Comparison of ENCODE assay signal across 20 cellular contexts in genomic region chr16:50679266-50679665, GRCh38. TPM values are rescaled to one million over a fixed set of nuclear protein-coding genes. Genes with fewer than 3 reads are reported as not detected.
DNase-seq lines count a peak whose midpoint lies in the region; ATAC-seq, FAIRE-seq and TF ChIP-seq lines count a peak whose summit lies in the region.
"Had no signal": no experiment of that assay in that cellular context is flagged by ENCODE, and none has a peak within 500 bp of the region (broad histone marks: within the 10 kb centered on the region; RNA-seq: fewer than 3 reads in every experiment).

No MANE protein-coding gene starts in this region.

- no peak overlapping the region for H4K91ac ChIP-seq in H1 (replicated peaks; ENCODE audit: insufficient read length, low read length)
- H4K91ac ChIP-seq in H9 (ENCODE audit: insufficient read length, low read depth, low read length): no peak overlapping the region

- H3K27ac Mint-ChIP-seq in activated naive CD4-positive, alpha-beta T cell treated with anti-CD3 and anti-CD28 coated beads, Interleukin-2, amount 10 ng/mL, durations not matched to agents 7 days and 5 days: peak overlapping the region; percentile 91
- H3K27ac Mint-ChIP-seq in activated CD4-positive, alpha-beta memory T cell treated with anti-CD3 and anti-CD28 coated beads for 36 hours: peak overlapping the region; percentile 91
- peak overlapping the region; percentile 92 for H3K27ac Mint-ChIP-seq in stimulated activated effector memory CD8-positive, alpha-beta T cell treated with anti-CD3 and anti-CD28 coated beads, Interleukin-12 subunit alpha, Interleukin-12 subunit beta, amount 100 ng/mL, for 72 hours
- no peak overlapping the region; a peak in 1 of 7 replicates for H3K27ac Mint-ChIP-seq in H9
- H3K27ac Mint-ChIP-seq: GM23338 had no signal

- H3K79me2 ChIP-seq in H1 (ENCODE audit: control insufficient read depth in 1 of 2, insufficient read depth in 2 of 2, low read length in 2 of 2) (no peaks in the 10 kb centered on the region), H9 (ENCODE audit: insufficient read depth, low read length) (no peaks in the 10 kb centered on the region)

- H2BK120ac ChIP-seq in H1 (replicated peaks; ENCODE audit: low read depth, low read length): no peak overlapping the region
- no peak overlapping the region for H2BK120ac ChIP-seq in H9 (ENCODE audit: low read depth, low read length, poor library complexity, severe bottlenecking)

- 87% methylated on average over 14 of the region's 14 CpGs; no CpG with 5 or more reads in 1 of the 2 experiments for WGBS in H1 (ENCODE audit: extremely low coverage in 1 of 2, insufficient coverage in 1 of 2, insufficient read length in 1 of 2, insufficient replicate concordance in 2 of 2, low coverage in 1 of 2, low lambda C conversion rate in 2 of 2, missing lambda C conversion rate in 1 of 2), 2 experiments
- no CpG with 5 or more reads among the region's 14 CpGs for WGBS in H9 (ENCODE audit: extremely low coverage, insufficient read length, low lambda C conversion rate)

- POLR2A ChIA-PET in activated CD4-positive, alpha-beta memory T cell treated with anti-CD3 and anti-CD28 coated beads for 36 hours (lab: Charles Lee): interaction anchor here (2.6 to 9.6 kb wide), 3 partner anchors 12 to 66 kb away, joined by 14 to 123 read pairs (median 37); partner anchors contain the start of gene NOD2
- POLR2A ChIA-PET in H1 (lab: Charles Lee; ENCODE audit: partially characterized antibody): interaction anchor here (1.2 kb wide), 1 partner anchor 14 kb away, joined by 3 read pairs; no protein-coding TSS in a partner anchor

- H3K36me3 Mint-ChIP-seq in activated naive CD4-positive, alpha-beta T cell treated with anti-CD3 and anti-CD28 coated beads, Interleukin-2, amount 10 ng/mL, durations not matched to agents 7 days and 5 days: peaks cover 61% of the 10 kb centered on the region
- H3K36me3 Mint-ChIP-seq in activated CD4-positive, alpha-beta memory T cell treated with anti-CD3 and anti-CD28 coated beads for 36 hours: peaks cover 52% of the 10 kb centered on the region
- peaks cover 54% of the 10 kb centered on the region for H3K36me3 Mint-ChIP-seq in stimulated activated effector memory CD8-positive, alpha-beta T cell treated with anti-CD3 and anti-CD28 coated beads, Interleukin-12 subunit alpha, Interleukin-12 subunit beta, amount 100 ng/mL, for 72 hours
- H3K36me3 Mint-ChIP-seq in H9 (ENCODE audit: insufficient read depth in 1 of 3, low read depth in 3 of 3): no peaks in the 10 kb centered on the region

- no peak for DNase-seq in activated naive CD4-positive, alpha-beta T cell treated with anti-CD3 and anti-CD28 coated beads, Interleukin-2, amount 10 ng/mL, durations not matched to agents 7 days and 5 days
- no peak for DNase-seq in activated naive CD4-positive, alpha-beta T cell treated with anti-CD3 and anti-CD28 coated beads, Interleukin-2, amount 50 U/mL, for 16 hours
- no peak for DNase-seq in activated CD4-positive, alpha-beta memory T cell treated with anti-CD3 and anti-CD28 coated beads for 36 hours
- DNase-seq in H1 (ENCODE audit: low read depth in 1 of 2, low spot score in 2 of 2) (no peak), H9 (no peak), A172 (ENCODE audit: low spot score) (no peak)
- no peak for DNase-seq in stimulated activated effector memory CD8-positive, alpha-beta T cell treated with anti-CD3 and anti-CD28 coated beads, Interleukin-12 subunit alpha, Interleukin-12 subunit beta, amount 100 ng/mL, for 72 hours (ENCODE audit: low spot score in 2 of 2)
- DNase-seq: activated CD4-positive, CD25-positive, alpha-beta regulatory T cell; dermis blood vessel endothelial cell; DMS 273 treated with DMSO at 0.1 percent for 48 hours; erythroblast; KBM-7; left lung; NCI-H1092 treated with DMSO at 0.1 percent for 48 hours; NCI-H2081 treated with DMSO at 0.1 percent for 48 hours; NCI-H510A treated with DMSO at 0.1 percent for 48 hours; Right ventricle myocardium superior had no signal

- H2BK5ac ChIP-seq in H1 (ENCODE audit: low read depth, low read length) (no peak overlapping the region), H9 (ENCODE audit: insufficient read length, low read length) (no peak overlapping the region)

- H3K14ac ChIP-seq in H1 (ENCODE audit: insufficient read length) (no peak overlapping the region), H9 (ENCODE audit: insufficient read depth, low read length) (no peak overlapping the region)

- H3K23ac ChIP-seq in H1 (ENCODE audit: insufficient read length): no peak overlapping the region
- H3K23ac ChIP-seq in H9 (ENCODE audit: insufficient read length, low read depth, low read length): no peak overlapping the region

- peaks cover 74% of the 10 kb centered on the region for H3K4me1 Mint-ChIP-seq in activated naive CD4-positive, alpha-beta T cell treated with anti-CD3 and anti-CD28 coated beads, Interleukin-2, amount 10 ng/mL, durations not matched to agents 7 days and 5 days
- peaks cover 74% of the 10 kb centered on the region for H3K4me1 Mint-ChIP-seq in activated CD4-positive, alpha-beta memory T cell treated with anti-CD3 and anti-CD28 coated beads for 36 hours (ENCODE audit: low read depth)
- peaks cover 74% of the 10 kb centered on the region for H3K4me1 Mint-ChIP-seq in stimulated activated effector memory CD8-positive, alpha-beta T cell treated with anti-CD3 and anti-CD28 coated beads, Interleukin-12 subunit alpha, Interleukin-12 subunit beta, amount 100 ng/mL, for 72 hours
- H3K4me1 Mint-ChIP-seq in H9: no peaks in the 10 kb centered on the region
- H3K4me1 Mint-ChIP-seq: GM23338 had no signal

- no peak for TF ChIP-seq POLR2A in H1 (IDR thresholded peaks at IDR 0.05; ENCODE audit: control extremely low read depth in 1 of 2, low read depth in 2 of 2, low read length in 2 of 2)

- no peak overlapping the region for H3T11ph ChIP-seq in H9 (ENCODE audit: low read length)

- H3K27me3 ChIP-seq in H1 (replicated peaks in 1 of 4; ENCODE audit: control insufficient read depth in 3 of 4, extremely low read depth in 1 of 4, insufficient read depth in 3 of 4, low read length in 3 of 4) (no peaks in the 10 kb centered on the region), H9 (ENCODE audit: insufficient read depth, low read length) (no peaks in the 10 kb centered on the region)
- H3K27me3 ChIP-seq: gastroesophageal sphincter, left lung had no signal

- H4K5ac ChIP-seq in H1 (ENCODE audit: insufficient read length, low read depth, low read length) (no peak overlapping the region), H9 (ENCODE audit: insufficient read length, low read depth, low read length) (no peak overlapping the region)

- H2BK12ac ChIP-seq in H1 (ENCODE audit: low read depth, low read length) (no peak overlapping the region), H9 (ENCODE audit: insufficient read length, low read depth, low read length) (no peak overlapping the region)

- CTCF ChIA-PET in activated naive CD4-positive, alpha-beta T cell treated with anti-CD3 and anti-CD28 coated beads, Interleukin-2, amount 10 ng/mL, durations not matched to agents 7 days and 5 days (lab: Charles Lee): interaction anchor here (0.7 to 7.8 kb wide), 10 partner anchors 7 to 127 kb away, joined by 3 to 141 read pairs (median 11); partner anchors contain the start of gene CYLD
- CTCF ChIA-PET in activated CD4-positive, alpha-beta memory T cell treated with anti-CD3 and anti-CD28 coated beads for 36 hours (lab: Charles Lee): interaction anchor here (1.0 to 20.1 kb wide), 7 partner anchors 9 to 124 kb away, joined by 3 to 430 read pairs (median 8); no protein-coding TSS in a partner anchor
- CTCF ChIA-PET in H1 (lab: Charles Lee; ENCODE audit: partially characterized antibody): interaction anchor here (0.8 to 21.1 kb wide), 10 partner anchors 7 to 169 kb away, joined by 3 to 279 read pairs (median 6); no protein-coding TSS in a partner anchor

- no peak overlapping the region for H3K9ac ChIP-seq in H1 (replicated peaks in 1 of 4; ENCODE audit: extremely low read depth in 1 of 4, low read depth in 3 of 4, low read length in 3 of 4)
- H3K9ac ChIP-seq in H9 (ENCODE audit: extremely low read depth, insufficient read length, low read length): no peak overlapping the region

- no peak overlapping the region for H2AK5ac ChIP-seq in H1 (ENCODE audit: low read depth, low read length)
- no peak overlapping the region for H2AK5ac ChIP-seq in H9 (ENCODE audit: insufficient read length, low read length)

- H3K9me3 ChIP-seq in H1 (ENCODE audit: insufficient read depth in 2 of 2, low read depth in 1 of 2, low read length in 1 of 2) (no peaks in the 10 kb centered on the region), H9 (ENCODE audit: control insufficient read depth, low read depth, low read length) (no peaks in the 10 kb centered on the region)
- H3K9me3 ChIP-seq: gastroesophageal sphincter, left lung had no signal

- no peak for TF ChIP-seq EP300 in H1 (IDR thresholded peaks at IDR 0.05; ENCODE audit: borderline replicate concordance in 1 of 2, low read depth in 2 of 2, low read length in 2 of 2)

- H3K9me3 Mint-ChIP-seq in activated naive CD4-positive, alpha-beta T cell treated with anti-CD3 and anti-CD28 coated beads, Interleukin-2, amount 10 ng/mL, durations not matched to agents 7 days and 5 days: no peaks in the 10 kb centered on the region
- H3K9me3 Mint-ChIP-seq in activated CD4-positive, alpha-beta memory T cell treated with anti-CD3 and anti-CD28 coated beads for 36 hours: peaks cover 3% of the 10 kb centered on the region
- no peaks in the 10 kb centered on the region for H3K9me3 Mint-ChIP-seq in stimulated activated effector memory CD8-positive, alpha-beta T cell treated with anti-CD3 and anti-CD28 coated beads, Interleukin-12 subunit alpha, Interleukin-12 subunit beta, amount 100 ng/mL, for 72 hours
- no peaks in the 10 kb centered on the region for H3K9me3 Mint-ChIP-seq in H9
- H3K9me3 Mint-ChIP-seq: GM23338 had no signal

- H3K23me2 ChIP-seq in H1 (ENCODE audit: low read depth, low read length): no peaks in the 10 kb centered on the region
- no peaks in the 10 kb centered on the region for H3K23me2 ChIP-seq in H9 (ENCODE audit: insufficient read length, low read depth, low read length, poor library complexity, severe bottlenecking)

- H2BK15ac ChIP-seq in H1 (ENCODE audit: low read length): no peak overlapping the region
- H2BK15ac ChIP-seq in H9 (ENCODE audit: low read depth, low read length): no peak overlapping the region

- H3K18ac ChIP-seq in H1 (ENCODE audit: extremely low read depth, low read length) (no peak overlapping the region), H9 (ENCODE audit: insufficient read length, low read depth, low read length) (no peak overlapping the region)

- no peak for TF ChIP-seq RAD21 in H1 (IDR thresholded peaks at IDR 0.05 in 1 of 2, conservative IDR thresholded peaks at IDR 0.05 in 1 of 2; ENCODE audit: low read depth in 2 of 2, low read length in 2 of 2)

- H4K20me1 ChIP-seq in H1 (replicated peaks in 1 of 2; ENCODE audit: control insufficient read depth in 1 of 2, insufficient read depth in 2 of 2, low read length in 2 of 2) (no peaks in the 10 kb centered on the region), H9 (ENCODE audit: control insufficient read depth, insufficient read depth, insufficient read length) (no peaks in the 10 kb centered on the region)

- H3K4me1 ChIP-seq in H1 (replicated peaks in 1 of 4; ENCODE audit: control insufficient read depth in 3 of 4, insufficient read depth in 4 of 4, low read length in 3 of 4): no peaks in the 10 kb centered on the region
- H3K4me1 ChIP-seq in H9 (ENCODE audit: insufficient read depth, low read length): no peaks in the 10 kb centered on the region
- H3K4me1 ChIP-seq: gastroesophageal sphincter had no signal

- H3K4me2 ChIP-seq in H1 (ENCODE audit: insufficient read depth in 1 of 2, low read depth in 2 of 2, low read length in 2 of 2): no peak overlapping the region
- no peak overlapping the region for H3K4me2 ChIP-seq in H9 (ENCODE audit: insufficient read depth, insufficient read length, low read length)
- H3K4me2 ChIP-seq: GM23338 had no signal

- H3K4ac ChIP-seq in H1 (replicated peaks; ENCODE audit: insufficient read length, low read depth, low read length): no peak overlapping the region
- no peak overlapping the region for H3K4ac ChIP-seq in H9 (ENCODE audit: low read depth, low read length)

- FAIRE-seq in H1 (lab: Jason Lieb, UNC): no peak

- H2BK20ac ChIP-seq in H1 (ENCODE audit: low read length) (no peak overlapping the region), H9 (ENCODE audit: low read depth, low read length, poor library complexity, severe bottlenecking) (no peak overlapping the region)

- H3K4me3 ChIP-seq in H1 (ENCODE audit: extremely low read depth in 1 of 4, insufficient read depth in 2 of 4, low read depth in 3 of 4, low read length in 4 of 4): no peak overlapping the region
- H3K4me3 ChIP-seq: gastroesophageal sphincter, GM23338 had no signal

- no peaks in the 10 kb centered on the region for H3K36me3 ChIP-seq in H1 (ENCODE audit: control insufficient read depth in 2 of 4, insufficient read depth in 4 of 4, low read length in 3 of 4)

- H3K4me3 Mint-ChIP-seq in activated naive CD4-positive, alpha-beta T cell treated with anti-CD3 and anti-CD28 coated beads, Interleukin-2, amount 10 ng/mL, durations not matched to agents 7 days and 5 days: peak overlapping the region; percentile 92
- peak overlapping the region; percentile 89 for H3K4me3 Mint-ChIP-seq in activated CD4-positive, alpha-beta memory T cell treated with anti-CD3 and anti-CD28 coated beads for 36 hours
- H3K4me3 Mint-ChIP-seq in stimulated activated effector memory CD8-positive, alpha-beta T cell treated with anti-CD3 and anti-CD28 coated beads, Interleukin-12 subunit alpha, Interleukin-12 subunit beta, amount 100 ng/mL, for 72 hours: peak overlapping the region; percentile 87
- H3K4me3 Mint-ChIP-seq in H9: no peak overlapping the region
- H3K4me3 Mint-ChIP-seq: GM23338 had no signal

- no peaks in the 10 kb centered on the region for H3K79me1 ChIP-seq in H1 (ENCODE audit: low read depth, low read length)
- H3K79me1 ChIP-seq in H9 (ENCODE audit: insufficient read depth, low read depth, low read length, poor library complexity, severe bottlenecking): no peaks in the 10 kb centered on the region

- H3K27me3 Mint-ChIP-seq in activated naive CD4-positive, alpha-beta T cell treated with anti-CD3 and anti-CD28 coated beads, Interleukin-2, amount 10 ng/mL, durations not matched to agents 7 days and 5 days: no peaks in the 10 kb centered on the region
- no peaks in the 10 kb centered on the region for H3K27me3 Mint-ChIP-seq in activated CD4-positive, alpha-beta memory T cell treated with anti-CD3 and anti-CD28 coated beads for 36 hours
- peaks cover 2% of the 10 kb centered on the region for H3K27me3 Mint-ChIP-seq in H9 (ENCODE audit: low read depth)

- no peak overlapping the region for H3K56ac ChIP-seq in H1 (replicated peaks; ENCODE audit: insufficient read length, low read depth, low read length)
- no peak overlapping the region for H3K56ac ChIP-seq in H9 (ENCODE audit: insufficient read length, low read depth, low read length)

- no peak for TF ChIP-seq CTCF in H1 (IDR thresholded peaks at IDR 0.05; ENCODE audit: control extremely low read depth in 1 of 3, insufficient read depth in 1 of 3, low read depth in 1 of 3, low read length in 3 of 3)
- no peak for TF ChIP-seq CTCF in H9 (conservative IDR thresholded peaks at IDR 0.05)

- ATAC-seq in stimulated activated effector memory CD8-positive, alpha-beta T cell treated with anti-CD3 and anti-CD28 coated beads, Interleukin-12 subunit alpha, Interleukin-12 subunit beta, amount 100 ng/mL, for 72 hours: no peak
- ATAC-seq in HG03460 (IDR thresholded peaks at IDR 0.05; ENCODE audit: unreplicated experiment): no peak
- ATAC-seq: gastroesophageal sphincter, GM23338, left lung had no signal

- intact Hi-C loops in activated CD4-positive, alpha-beta memory T cell treated with anti-CD3 and anti-CD28 coated beads for 36 hours (cut with micrococcal nuclease): no loop called here

- no peak overlapping the region for H3K27ac ChIP-seq in H1 (ENCODE audit: low read depth, low read length)
- H3K27ac ChIP-seq in H9 (ENCODE audit: insufficient read length, low read depth, low read length): no peak overlapping the region
- H3K27ac ChIP-seq: gastroesophageal sphincter had no signal

- no peak overlapping the region for H2AFZ ChIP-seq in H1 (ENCODE audit: low read length)
- no peak overlapping the region for H2AFZ ChIP-seq in H9 (ENCODE audit: low read length)
- H2AFZ ChIP-seq: GM23338 had no signal

- H4K8ac ChIP-seq in H1 (ENCODE audit: extremely low read depth, insufficient read depth, low read length) (peak overlapping the region; percentile 36; the same call in 1 of the 2 replicates), H9 (replicated peaks; ENCODE audit: insufficient read length, low read depth, low read length) (no peak overlapping the region)

RNA-seq across cellular contexts. Expression of gene SNX20, which starts 1.8 kb away (rescaled TPM):
- 10 to 100 TPM; 55.4 to 56.9 TPM for total RNA-seq in activated CD4-positive, alpha-beta memory T cell treated with anti-CD3 and anti-CD28 coated beads for 36 hours
- not detected in 2 replicates for total RNA-seq in H1 (2021; fragmentation: NEBNext Ultra II Directional; extraction: Animal tissue kit (Norgen Biotek cat#: 25700))
- not detected in 2 replicates for polyA plus RNA-seq in H1 (2011; rRNA removed)
- polyA plus RNA-seq in H1 (2011; cell fraction: cytosol; rRNA removed): not detected
- not detected for polyA plus RNA-seq in H1 (2011; cell fraction: nucleus; rRNA removed)
- not detected in 4 replicates for polyA plus RNA-seq in H1 (2012, experiment 1 of 2)
- not detected for polyA plus RNA-seq in H1 (2012, experiment 2 of 2)
- polyA plus RNA-seq in H1 (2013, experiment 1 of 2): not detected
- polyA plus RNA-seq in H1 (2013, experiment 2 of 2): not detected
- polyA minus RNA-seq in H1 (2011; rRNA and poly(A)+ RNA removed): 0.17 TPM in 1 of 2 replicates, not detected in the other
- polyA minus RNA-seq in H1 (2011; cell fraction: cytosol; rRNA and poly(A)+ RNA removed): not detected
- not detected for polyA minus RNA-seq in H1 (2011; cell fraction: nucleus; rRNA and poly(A)+ RNA removed)
- total RNA-seq in H9 (2021): not detected in 2 replicates
- not detected in 2 replicates for total RNA-seq in A172 (2014; rRNA removed; shearing (Covaris generic))
- total RNA-seq: GM23338 had no signal
- polyA plus RNA-seq: GM23338 had no signal

RNA-seq across cellular contexts. Expression of gene NOD2, which starts 14.1 kb away (rescaled TPM):
- total RNA-seq in activated CD4-positive, alpha-beta memory T cell treated with anti-CD3 and anti-CD28 coated beads for 36 hours: 10 to 100 TPM; 17.9 to 18.7 TPM
- 0.37 and 1.1 TPM in 2 replicates for total RNA-seq in H1 (2021; fragmentation: NEBNext Ultra II Directional; extraction: Animal tissue kit (Norgen Biotek cat#: 25700))
- 0.42 and 0.61 TPM in 2 replicates for polyA plus RNA-seq in H1 (2011; rRNA removed)
- 0.27 TPM for polyA plus RNA-seq in H1 (2011; cell fraction: cytosol; rRNA removed)
- polyA plus RNA-seq in H1 (2011; cell fraction: nucleus; rRNA removed): 0.34 TPM
- polyA plus RNA-seq in H1 (2012, experiment 1 of 2): 0.11 to 0.43 TPM (median 0.21 TPM) in 4 replicates
- polyA plus RNA-seq in H1 (2012, experiment 2 of 2): 0.04 TPM
- polyA plus RNA-seq in H1 (2013, experiment 1 of 2): 0.28 TPM
- polyA plus RNA-seq in H1 (2013, experiment 2 of 2): 0.24 TPM
- 0.66 and 1.0 TPM in 2 replicates for polyA minus RNA-seq in H1 (2011; rRNA and poly(A)+ RNA removed)
- polyA minus RNA-seq in H1 (2011; cell fraction: cytosol; rRNA and poly(A)+ RNA removed): 1.2 TPM
- polyA minus RNA-seq in H1 (2011; cell fraction: nucleus; rRNA and poly(A)+ RNA removed): 1.2 TPM
- total RNA-seq in H9 (2021): 0.17 and 0.26 TPM in 2 replicates
- not detected in 2 replicates for total RNA-seq in A172 (2014; rRNA removed; shearing (Covaris generic))

Comparison
In these comparisons a context has a peak if more than half of its experiments do, and no peak if none do; other contexts are left out.
1. H3K27ac Mint-ChIP-seq: peak in activated naive CD4-positive, alpha-beta T cell treated with anti-CD3 and anti-CD28 coated beads, Interleukin-2, amount 10 ng/mL, durations not matched to agents 7 days and 5 days (single experiment), activated CD4-positive, alpha-beta memory T cell treated with anti-CD3 and anti-CD28 coated beads for 36 hours (single experiment) and stimulated activated effector memory CD8-positive, alpha-beta T cell treated with anti-CD3 and anti-CD28 coated beads, Interleukin-12 subunit alpha, Interleukin-12 subunit beta, amount 100 ng/mL, for 72 hours (single experiment); none in H9 (0 of 3).
2. H3K4me3 Mint-ChIP-seq: peak in activated naive CD4-positive, alpha-beta T cell treated with anti-CD3 and anti-CD28 coated beads, Interleukin-2, amount 10 ng/mL, durations not matched to agents 7 days and 5 days (single experiment), activated CD4-positive, alpha-beta memory T cell treated with anti-CD3 and anti-CD28 coated beads for 36 hours (single experiment) and stimulated activated effector memory CD8-positive, alpha-beta T cell treated with anti-CD3 and anti-CD28 coated beads, Interleukin-12 subunit alpha, Interleukin-12 subunit beta, amount 100 ng/mL, for 72 hours (single experiment); none in H9 (0 of 2).
3. RNA of gene SNX20, which starts 1.8 kb away (total RNA-seq): 55.4 to 56.9 TPM in activated CD4-positive, alpha-beta memory T cell treated with anti-CD3 and anti-CD28 coated beads for 36 hours; not detected in H1, not detected in H9 and not detected in A172; every median in the first group is over 10 times any median in the second.